Comparison of ENCODE assay signal across 1 cellular context in the genomic region with DNA sequence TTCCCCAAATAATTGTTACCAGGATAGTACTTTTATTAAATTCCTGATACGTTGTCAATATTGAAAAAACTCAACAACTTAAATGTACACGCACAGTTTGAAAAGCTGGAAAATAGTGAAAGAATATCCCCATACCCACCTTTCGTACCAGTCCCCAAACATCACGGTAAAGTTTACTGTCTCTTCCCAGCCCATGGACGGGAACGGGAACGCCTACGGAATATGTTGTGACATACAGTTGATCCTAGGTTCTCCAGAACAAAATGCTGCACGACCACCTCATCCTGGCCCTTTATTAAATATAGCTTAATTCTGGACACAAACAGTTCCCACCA.
TF ChIP-seq lines count a peak whose summit lies in the region.

No MANE protein-coding gene starts in this region.

TF ChIP-seq in HepG2, 621 proteins besides CTCF, POLR2A, EP300 and RAD21:
- 0 out of 2 replicates have a peak, but pooled peaks have one; percentile 10 for TF ChIP-seq NCOR1 (IDR thresholded peaks at IDR 0.05; ENCODE audit: borderline replicate concordance, low read length)
- TF ChIP-seq RBM22 (optimal IDR thresholded peaks at IDR 0.05; ENCODE audit: low read length): no peak
- no peak for TF ChIP-seq ZNF577 (CRISPR knock-in tag; IDR thresholded peaks at IDR 0.05; ENCODE audit: borderline replicate concordance, low read depth)
- 0 out of 2 replicates have a peak, but pooled peaks have one; percentile 36 for TF ChIP-seq ZNF264 (CRISPR knock-in tag; IDR thresholded peaks at IDR 0.05)
- TF ChIP-seq, protein P1, sequence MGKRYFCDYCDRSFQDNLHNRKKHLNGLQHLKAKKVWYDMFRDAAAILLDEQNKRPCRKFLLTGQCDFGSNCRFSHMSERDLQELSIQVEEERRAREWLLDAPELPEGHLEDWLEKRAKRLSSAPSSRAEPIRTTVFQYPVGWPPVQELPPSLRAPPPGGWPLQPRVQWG (CRISPR knock-in tag; IDR thresholded peaks at IDR 0.05; ENCODE audit: borderline replicate concordance, low read depth): no peak
- 0 out of 2 replicates have a peak, but pooled peaks have one; percentile 8 for TF ChIP-seq TARDBP (CRISPR knock-in tag; IDR thresholded peaks at IDR 0.05)
- no peak for TF ChIP-seq IKZF5 (CRISPR knock-in tag; IDR thresholded peaks at IDR 0.05)
